9 cellular contexts compared by ENCODE assay signal in the genomic region with DNA sequence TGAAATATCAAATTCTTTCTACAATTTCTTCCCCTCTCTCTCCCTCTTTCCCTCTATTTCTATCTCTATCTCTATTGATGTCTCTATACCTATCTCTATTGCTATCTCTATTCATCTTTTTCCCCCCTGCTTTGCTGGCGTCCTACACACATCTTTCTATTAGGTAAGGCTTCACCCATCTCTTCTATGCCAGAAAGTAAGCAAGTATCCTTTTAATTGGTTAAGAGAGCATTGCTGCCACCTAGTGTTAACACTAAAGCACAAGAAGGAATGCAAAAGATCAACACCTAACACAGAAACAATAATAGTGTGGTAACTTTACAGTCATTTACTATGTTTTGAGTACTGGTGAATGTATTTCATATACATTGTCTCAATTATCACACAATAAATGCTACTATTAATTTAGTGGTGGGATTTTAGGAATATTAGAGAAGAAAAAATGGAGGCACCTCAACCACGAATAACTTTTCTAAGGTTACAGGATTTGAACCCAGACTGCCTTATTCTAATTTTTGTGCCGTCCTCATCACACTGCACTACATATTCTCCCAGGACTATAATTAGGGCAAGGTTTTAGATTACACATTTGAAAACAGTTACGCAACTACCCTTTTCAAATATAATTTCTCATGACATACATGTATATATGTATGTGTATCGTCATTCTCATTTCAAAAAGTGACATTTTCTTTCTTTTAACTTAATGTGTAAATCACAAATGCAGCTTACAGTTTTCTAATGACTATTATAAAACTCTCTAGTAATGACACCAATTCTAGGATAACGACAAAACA. TPM values are rescaled to one million over a fixed set of nuclear protein-coding genes. Genes with fewer than 3 reads are reported as not detected.
DNase-seq lines count a peak whose midpoint lies in the region; ATAC-seq and TF ChIP-seq lines count a peak whose summit lies in the region.
"Had no signal": no experiment of that assay in that cellular context is flagged by ENCODE, and none has a peak within 500 bp of the region (broad histone marks: within the 10 kb centered on the region; RNA-seq: fewer than 3 reads in every experiment).

No MANE protein-coding gene starts in this region.

- in situ Hi-C loops in Panc1 (cut with HindIII; ENCODE audit: low pct_unique_long_range_greater_than_20kb, low sequenced_read_pairs), result no loop called here

- no peaks in the 10 kb centered on the region for H3K9me3 ChIP-seq in Panc1 (ENCODE audit: control insufficient read depth, insufficient read depth, low read depth, low read length)

- POLR2A ChIA-PET in Panc1 (lab: Charles Lee), result no interaction called here

- no peaks in the 10 kb centered on the region for H3K27me3 ChIP-seq in Panc1 (ENCODE audit: control insufficient read depth, insufficient read depth, low read length)

- DNase-seq in EH (ENCODE audit: low read depth), result peak; percentile 78
- peak; percentile 52 for DNase-seq in LHCN-M2 (ENCODE audit: low read depth)
- peak; percentile 38 for DNase-seq in Panc1 (ENCODE audit: low read depth, low spot score)
- DNase-seq in dermis blood vessel endothelial cell, result peak; percentile 80
- DNase-seq in lung microvascular endothelial cell (ENCODE audit: low read depth in 2 of 2), result peak; percentile 72 to 77

- TF ChIP-seq CTCF in Panc1 (IDR thresholded peaks at IDR 0.05), result peak; percentile 52; the same call in 1 of the 2 replicates

- intact Hi-C loops in Panc1 (cut with micrococcal nuclease; ENCODE audit: unreplicated experiment), result loop anchor here (1.0 kb wide), 1 partner anchor 398 kb away; no protein-coding TSS in a partner anchor

- ATAC-seq in GM21515 (IDR thresholded peaks at IDR 0.05; ENCODE audit: unreplicated experiment), result peak; percentile 70
- ATAC-seq in Panc1, result no peak; the same call in 1 of the 2 replicates
- ATAC-seq in GM19467 (IDR thresholded peaks at IDR 0.05; ENCODE audit: unreplicated experiment), result no peak
- no peak for ATAC-seq in HG03571 (IDR thresholded peaks at IDR 0.05; ENCODE audit: unreplicated experiment)

- no peak overlapping the region for H3K4me3 ChIP-seq in Panc1 (ENCODE audit: low read depth in 2 of 2, low read length in 2 of 2)

- BruUV-seq in Panc1 (replicated peaks; lab: Mats Ljungman, UMichigan), result no TSS peak

- no peak overlapping the region for H3K27ac ChIP-seq in Panc1 (ENCODE audit: low read length)

- H3K4me1 ChIP-seq in Panc1 (ENCODE audit: control insufficient read depth, insufficient read depth, low read length), result peaks cover 2% of the 10 kb centered on the region; the same call in 1 of the 2 replicates

- H3K36me3 ChIP-seq in Panc1 (ENCODE audit: control insufficient read depth, insufficient read depth, low read length), result no peaks in the 10 kb centered on the region

- CTCF ChIA-PET in Panc1 (lab: Charles Lee), result interaction anchor here (1.2 kb wide), 1 partner anchor 400 kb away, joined by 5 read pairs; no protein-coding TSS in a partner anchor

RNA-seq across cellular contexts. Expression of a gene that starts 3.7 kb away (rescaled TPM):
- 0.06 TPM in 1 of 2 replicates, not detected in the other for total RNA-seq in LHCN-M2 (2014; rRNA removed)
- polyA plus RNA-seq in LHCN-M2 (2012), result not detected
- total RNA-seq in Panc1 (2021; ENCODE audit: unreplicated experiment), result 0.26 TPM
- polyA plus RNA-seq in Panc1 (2012; ENCODE audit: insufficient read length), result 0.79 TPM
- total RNA-seq in dermis blood vessel endothelial cell, result under 0.01 and 0.33 TPM in 2 replicates
- not detected in 2 replicates for total RNA-seq in lung microvascular endothelial cell

RNA-seq across cellular contexts. Expression of a gene that starts 38.9 kb away (rescaled TPM):
- total RNA-seq in LHCN-M2 (2014; rRNA removed) (3.8 and 7.1 TPM in 2 replicates), Panc1 (2021; ENCODE audit: unreplicated experiment) (23.9 TPM), dermis blood vessel endothelial cell (31.0 and 39.4 TPM in 2 replicates), lung microvascular endothelial cell (13.1 and 22.4 TPM in 2 replicates)
- 1.8 TPM for polyA plus RNA-seq in LHCN-M2 (2012)
- 5.1 TPM for polyA plus RNA-seq in Panc1 (2012; ENCODE audit: insufficient read length)

RNA-seq across cellular contexts. Expression of a gene that starts 46.7 kb away (rescaled TPM):
- total RNA-seq in LHCN-M2 (2014; rRNA removed) (not detected in 2 replicates), Panc1 (2021; ENCODE audit: unreplicated experiment) (not detected), dermis blood vessel endothelial cell (0.19 and 0.85 TPM in 2 replicates), lung microvascular endothelial cell (0.22 and 0.79 TPM in 2 replicates)
- polyA plus RNA-seq in LHCN-M2 (2012), result not detected
- polyA plus RNA-seq in Panc1 (2012; ENCODE audit: insufficient read length), result not detected
- total RNA-seq: activated CD8-positive, alpha-beta memory T cell treated with anti-CD3 and anti-CD28 coated beads for 36 hours had no signal
